19 cellular contexts compared by ENCODE assay signal in the genomic region with DNA sequence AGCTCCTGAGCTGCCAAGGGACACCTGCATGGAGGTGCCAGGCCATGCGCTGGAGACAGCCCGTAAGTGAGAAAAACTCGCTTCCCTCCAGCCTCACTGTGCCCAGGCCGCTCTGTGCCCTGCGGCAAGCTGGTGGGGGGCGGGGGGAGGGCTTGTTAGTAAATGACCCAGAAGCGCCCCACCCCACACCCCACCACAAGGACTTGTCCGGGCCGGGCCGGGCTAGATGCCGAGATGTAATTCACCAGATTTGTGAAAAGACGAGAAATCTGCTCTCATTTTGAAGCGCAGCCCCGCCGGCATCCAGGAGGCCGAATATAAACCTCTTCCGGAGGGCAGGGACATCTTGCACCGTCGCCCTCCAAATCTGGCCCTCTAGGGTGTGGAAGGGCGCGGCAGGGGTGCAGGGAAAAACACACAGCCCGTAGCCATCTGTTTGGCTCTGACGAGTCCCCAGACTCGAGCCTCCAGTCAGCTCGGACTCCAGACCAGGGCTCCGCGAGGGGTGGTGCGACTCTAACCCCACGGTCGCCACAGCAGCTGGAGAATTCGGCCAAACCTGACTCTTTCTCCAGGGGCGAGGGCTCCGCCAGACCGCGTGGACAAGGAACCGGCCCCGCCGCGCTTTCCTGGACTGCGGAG. TPM values are rescaled to one million over a fixed set of nuclear protein-coding genes. Genes with fewer than 3 reads are reported as not detected.
"Had no signal": no experiment of that assay in that cellular context is flagged by ENCODE, and none has a peak within 500 bp of the region (broad histone marks: within the 10 kb centered on the region; RNA-seq: fewer than 3 reads in every experiment).

No MANE protein-coding gene starts in this region.

- H3K9me3 ChIP-seq: neutrophil had no signal

- H3K4me3 ChIP-seq: cardiac muscle cell, upper lobe of left lung had no signal

- DNase-seq: activated CD8-positive, alpha-beta memory T cell treated with anti-CD3 and anti-CD28 coated beads, Interleukin-2, amount 50 U/mL, for 48 hours; activated CD8-positive, alpha-beta T cell treated with anti-CD3 and anti-CD28 coated beads, Interleukin-2, amount 10 ng/mL, durations not matched to agents 7 days and 5 days; activated naive CD4-positive, alpha-beta T cell treated with Interleukin-2 at 50 U/mL for 16 hours; effector CD4-positive, alpha-beta T cell; heart right ventricle; kidney; stimulated activated CD4-positive, alpha-beta T cell treated with anti-CD3 and anti-CD28 coated beads, Interleukin-12 subunit alpha, Interleukin-12 subunit beta, amount 100 ng/mL, for 4 hours; stimulated activated naive CD8-positive, alpha-beta T cell treated with anti-CD3 and anti-CD28 coated beads, Interleukin-15, Interleukin-2, amounts not matched to agents 100 U/mL and 50 U/mL, for 24 hours; SW 1271; T-helper 9 cell had no signal

- H3K27ac ChIP-seq: cardiac muscle cell, heart right ventricle, neutrophil, suprapubic skin, upper lobe of left lung had no signal

- FAIRE-seq: colon, frontal cortex, kidney had no signal

- H3K36me3 ChIP-seq: cardiac muscle cell, heart right ventricle, neutrophil, suprapubic skin, upper lobe of left lung had no signal

RNA-seq across cellular contexts. Expression of gene TLX1, which starts 14.8 kb away (rescaled TPM):
- total RNA-seq: activated CD4-positive, alpha-beta T cell treated with anti-CD3 and anti-CD28 coated beads for 36 hours; activated CD8-positive, alpha-beta T cell treated with anti-CD3 and anti-CD28 coated beads, Interleukin-2, amount 10 ng/mL, durations not matched to agents 7 days and 5 days; fibroblast of lung; frontal cortex; kidney; mesothelial cell of epicardium; suprapubic skin; upper lobe of left lung had no signal
- polyA plus RNA-seq: fibroblast of lung had no signal
